Comparison of ENCODE assay signal across 13 cellular contexts in the genomic region with DNA sequence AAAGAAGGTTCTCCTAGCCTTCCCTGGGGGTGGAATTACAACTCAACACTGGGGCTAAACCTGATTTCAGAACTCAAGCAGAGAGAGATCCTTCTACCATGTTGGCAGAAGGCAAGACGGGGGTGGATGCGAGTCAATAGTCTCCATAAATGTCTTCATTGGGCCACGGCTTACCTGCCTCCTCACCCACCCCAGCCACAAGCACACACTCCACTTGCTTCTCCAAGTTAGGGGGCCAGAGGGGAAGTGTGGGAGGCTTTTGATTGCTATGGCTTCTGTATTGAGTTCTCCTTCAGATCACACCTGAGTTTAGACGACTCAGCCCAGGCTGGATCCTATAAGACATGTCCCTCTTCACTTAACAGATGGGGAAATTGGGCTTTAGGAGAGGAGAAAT.
DNase-seq lines count a peak whose midpoint lies in the region; ATAC-seq and TF ChIP-seq lines count a peak whose summit lies in the region.
"Had no signal": no experiment of that assay in that cellular context is flagged by ENCODE, and none has a peak within 500 bp of the region (broad histone marks: within the 10 kb centered on the region; RNA-seq: fewer than 3 reads in every experiment).

No MANE protein-coding gene starts in this region.

- no peak for ATAC-seq in GM21360 (IDR thresholded peaks at IDR 0.05; ENCODE audit: unreplicated experiment)

- H3K4me3 Mint-ChIP-seq in Caco-2 (ENCODE audit: unreplicated experiment) (peak overlapping the region; percentile 74), HFFc6 (peak overlapping the region; percentile 48; the same call in 1 of the 2 replicates), chondrocyte (ENCODE audit: unreplicated experiment) (peak overlapping the region; percentile 42)
- H3K4me3 Mint-ChIP-seq: dendritic cell treated with granulocyte-macrophage colony-stimulating factor and Interleukin-4, amounts not matched to agents 40 ng/mL and 50 ng/mL, for 4 days had no signal

- H3K23ac ChIP-seq in neuronal stem cell (ENCODE audit: low read depth, low read length, poor library complexity), result no peak overlapping the region

- H4K91ac ChIP-seq in neuronal stem cell (ENCODE audit: low read depth, low read length, poor library complexity), result no peak overlapping the region

- H3K79me1 ChIP-seq in neuronal stem cell (ENCODE audit: low read depth, low read length), result no peaks in the 10 kb centered on the region

- no peak overlapping the region for H3K4ac ChIP-seq in neuronal stem cell (ENCODE audit: low read length)

- H4K8ac ChIP-seq in neuronal stem cell (ENCODE audit: low read depth, low read length), result no peak overlapping the region

- H2AFZ ChIP-seq in neuronal stem cell (ENCODE audit: low read length), result peak overlapping the region; percentile 87

- H3K27me3 ChIP-seq in Caco-2 (replicated peaks; ENCODE audit: control insufficient read depth, insufficient read depth, low read length), result no peaks in the 10 kb centered on the region
- peaks cover 0 to 22% (median 0%) of the 10 kb centered on the region in 3 experiments for H3K27me3 ChIP-seq in neuronal stem cell (ENCODE audit: control insufficient read depth in 3 of 3, insufficient read depth in 3 of 3, low read depth in 1 of 3, low read length in 3 of 3)
- H3K27me3 ChIP-seq: right atrium auricular region had no signal

- H3K4me1 ChIP-seq in Caco-2, result peaks cover 17% of the 10 kb centered on the region
- peaks cover 0 to 11% of the 10 kb centered on the region in 2 donors for H3K4me1 ChIP-seq in neuronal stem cell (ENCODE audit: control insufficient read depth in 2 of 2, insufficient read depth in 1 of 2, low read depth in 1 of 2, low read length in 2 of 2)

- no peak overlapping the region for H3K9ac ChIP-seq in neuronal stem cell (ENCODE audit: low read depth, low read length, poor library complexity)

- POLR2A ChIA-PET in Caco-2 (lab: Charles Lee), result interaction anchor here (0.6 to 0.9 kb wide), 3 partner anchors 21 to 173 kb away, joined by 3 to 4 read pairs (median 4); no protein-coding TSS in a partner anchor

- no peak overlapping the region for H3K4me2 ChIP-seq in neuronal stem cell (ENCODE audit: insufficient read depth, low read length, poor library complexity, severe bottlenecking)

- H2BK15ac ChIP-seq in neuronal stem cell (ENCODE audit: low read length), result no peak overlapping the region

- H2AK5ac ChIP-seq in neuronal stem cell (ENCODE audit: low read depth, low read length), result no peak overlapping the region

- H2BK5ac ChIP-seq in neuronal stem cell (ENCODE audit: low read length), result no peak overlapping the region

- no peaks in the 10 kb centered on the region for H3K36me3 ChIP-seq in Caco-2 (ENCODE audit: control insufficient read depth, insufficient read depth, low read length)
- H3K36me3 ChIP-seq in neuronal stem cell (replicated peaks in 1 of 2; ENCODE audit: control insufficient read depth in 2 of 2, insufficient read depth in 2 of 2, low read length in 2 of 2), result no peaks in the 10 kb centered on the region
- H3K36me3 ChIP-seq: right atrium auricular region had no signal

- no peak overlapping the region for H3K27ac ChIP-seq in neuronal stem cell (replicated peaks; ENCODE audit: low read length)
- H3K27ac ChIP-seq: right atrium auricular region, VCaP had no signal

- H3K27ac Mint-ChIP-seq in Caco-2 (ENCODE audit: unreplicated experiment) (peak overlapping the region; percentile 92), HFFc6 (no peak overlapping the region), chondrocyte (ENCODE audit: unreplicated experiment) (no peak overlapping the region)
- H3K27ac Mint-ChIP-seq: dendritic cell treated with granulocyte-macrophage colony-stimulating factor and Interleukin-4, amounts not matched to agents 40 ng/mL and 50 ng/mL, for 4 days had no signal

- no peaks in the 10 kb centered on the region for H3K27me3 Mint-ChIP-seq in Caco-2 (ENCODE audit: insufficient read depth, unreplicated experiment)
- H3K27me3 Mint-ChIP-seq in HFFc6 (ENCODE audit: insufficient read depth), result peaks cover 9% of the 10 kb centered on the region
- H3K27me3 Mint-ChIP-seq in chondrocyte (ENCODE audit: low read depth), result peaks cover 18% of the 10 kb centered on the region

- H3K18ac ChIP-seq in neuronal stem cell (ENCODE audit: low read length), result no peak overlapping the region

- H3K36me3 Mint-ChIP-seq in Caco-2 (ENCODE audit: insufficient read depth, unreplicated experiment), result peaks cover 7% of the 10 kb centered on the region
- H3K36me3 Mint-ChIP-seq in HFFc6 (ENCODE audit: low read depth), result peaks cover 11% of the 10 kb centered on the region; the same call in 1 of the 2 replicates
- H3K36me3 Mint-ChIP-seq in chondrocyte (ENCODE audit: low read depth), result no peaks in the 10 kb centered on the region

- H2BK120ac ChIP-seq in neuronal stem cell (ENCODE audit: low read depth, low read length), result no peak overlapping the region

- BruUV-seq in Caco-2 (replicated peaks; lab: Mats Ljungman, UMichigan), result no TSS peak

- peaks cover 17% of the 10 kb centered on the region for H3K4me1 Mint-ChIP-seq in Caco-2 (ENCODE audit: low read depth, unreplicated experiment)
- peaks cover 18% of the 10 kb centered on the region for H3K4me1 Mint-ChIP-seq in HFFc6 (ENCODE audit: low read depth)
- H3K4me1 Mint-ChIP-seq in chondrocyte (ENCODE audit: low read depth), result peaks cover 14% of the 10 kb centered on the region

- TF ChIP-seq CTCF in Caco-2 (IDR thresholded peaks at IDR 0.05; ENCODE audit: insufficient read depth in 1 of 2, low read depth in 1 of 2, low read length in 1 of 2, severe bottlenecking in 1 of 2, unreplicated experiment in 1 of 2) (no peak), HFFc6 (IDR thresholded peaks at IDR 0.05) (no peak), chondrocyte (IDR thresholded peaks at IDR 0.05) (no peak)

- no peaks in the 10 kb centered on the region for H3K9me3 Mint-ChIP-seq in Caco-2 (ENCODE audit: unreplicated experiment)
- H3K9me3 Mint-ChIP-seq in HFFc6, result peaks cover 6% of the 10 kb centered on the region; the same call in 1 of the 2 replicates
- no peaks in the 10 kb centered on the region for H3K9me3 Mint-ChIP-seq in chondrocyte (ENCODE audit: low read depth)
- H3K9me3 Mint-ChIP-seq: dendritic cell treated with granulocyte-macrophage colony-stimulating factor and Interleukin-4, amounts not matched to agents 40 ng/mL and 50 ng/mL, for 4 days had no signal

- no peak for DNase-seq in Caco-2
- no peak for DNase-seq in HFFc6
- DNase-seq in chondrocyte (ENCODE audit: low spot score), result no peak
- DNase-seq in neuronal stem cell (ENCODE audit: low spot score), result no peak
- no peak for DNase-seq in DMS153 (lab: John Stamatoyannopoulos, UW)
- no peak for DNase-seq in UCSD-AML1 (lab: John Stamatoyannopoulos, UW; ENCODE audit: unreplicated experiment)
- DNase-seq: DMS 273 treated with DMSO at 0.1 percent for 48 hours, NCI-H2029, RPMI8226 had no signal

- no peak overlapping the region for H2BK12ac ChIP-seq in neuronal stem cell (ENCODE audit: low read length)

- intact Hi-C loops in Caco-2 (cut with micrococcal nuclease; ENCODE audit: unreplicated experiment), result loop anchor here (1.0 to 2.0 kb wide), 2 partner anchors 15 to 48 kb away; no protein-coding TSS in a partner anchor

- CTCF ChIA-PET in Caco-2 (lab: Charles Lee), result interaction anchor here (0.6 to 2.8 kb wide), 13 partner anchors 9 to 1116 kb away, joined by 3 to 14 read pairs (median 4); no protein-coding TSS in a partner anchor

- H3K4me3 ChIP-seq in Caco-2 (ENCODE audit: low read depth, low read length), result no peak overlapping the region; the same call in 1 of the 2 replicates
- no peak overlapping the region for H3K4me3 ChIP-seq in neuronal stem cell (ENCODE audit: low read length in 2 of 2)

- WGBS in neuronal stem cell (ENCODE audit: extremely low coverage in 2 of 2, insufficient read length in 2 of 2, insufficient replicate concordance in 1 of 2), 2 donors, result no CpG with 5 or more reads among the region's 4 CpGs

- no peak overlapping the region for H3K14ac ChIP-seq in neuronal stem cell (ENCODE audit: low read length)

- H3K9me3 ChIP-seq in Caco-2, result no peaks in the 10 kb centered on the region
- H3K9me3 ChIP-seq in neuronal stem cell (replicated peaks in 1 of 2; ENCODE audit: control insufficient read depth in 2 of 2, insufficient read depth in 1 of 2, low read depth in 1 of 2, low read length in 2 of 2), result no peaks in the 10 kb centered on the region
- H3K9me3 ChIP-seq: right atrium auricular region had no signal
